In genomic region chr2:31434911-31435310, GRCh38 we compare ENCODE assay signal across 15 cellular contexts. TPM values are rescaled to one million over a fixed set of nuclear protein-coding genes. Genes with fewer than 3 reads are reported as not detected.
A peak's percentile ranks its signal among the peaks of the same experiment; 100 is the strongest.
DNase-seq lines count a peak whose midpoint lies in the region; ATAC-seq, FAIRE-seq and TF ChIP-seq lines count a peak whose summit lies in the region.
"Had no signal": no experiment of that assay in that cellular context is flagged by ENCODE, and none has a peak within 500 bp of the region (broad histone marks: within the 10 kb centered on the region; RNA-seq: fewer than 3 reads in every experiment).

No MANE protein-coding gene starts in this region.

- no peaks in the 10 kb centered on the region for H3K9me3 Mint-ChIP-seq in stimulated activated naive CD8-positive, alpha-beta T cell treated with anti-CD3 and anti-CD28 coated beads, Interleukin-15, amount 100 ng/mL, for 72 hours
- H3K9me3 Mint-ChIP-seq: central memory CD8-positive, alpha-beta T cell had no signal

- peaks cover 7% of the 10 kb centered on the region for H3K4me1 Mint-ChIP-seq in stimulated activated naive CD8-positive, alpha-beta T cell treated with anti-CD3 and anti-CD28 coated beads, Interleukin-15, amount 100 ng/mL, for 72 hours

- H3K36me3 ChIP-seq in PC-3 (ENCODE audit: low read depth, low read length) (no peaks in the 10 kb centered on the region), fibroblast of lung (ENCODE audit: control insufficient read depth, insufficient read depth, low read length) (no peaks in the 10 kb centered on the region), transverse colon (no peaks in the 10 kb centered on the region), kidney (ENCODE audit: control insufficient read depth in 1 of 2, insufficient read depth in 2 of 2, low read length in 2 of 2) (no peaks in the 10 kb centered on the region)
- H3K36me3 ChIP-seq: BLaER1, gastroesophageal sphincter, neutrophil had no signal

- peaks cover 9% of the 10 kb centered on the region for H3K27me3 Mint-ChIP-seq in stimulated activated naive CD8-positive, alpha-beta T cell treated with anti-CD3 and anti-CD28 coated beads, Interleukin-15, amount 100 ng/mL, for 72 hours

- H3K9me2 ChIP-seq in PC-3 (replicated peaks; ENCODE audit: low read length) = no peaks in the 10 kb centered on the region

- H2AFZ ChIP-seq in PC-3 (ENCODE audit: low read length) = no peak overlapping the region
- no peak overlapping the region for H2AFZ ChIP-seq in fibroblast of lung (ENCODE audit: low read length)

- no peak overlapping the region for H3K9ac ChIP-seq in PC-3 (ENCODE audit: low read length)
- H3K9ac ChIP-seq in fibroblast of lung (ENCODE audit: insufficient read depth, low read length) = no peak overlapping the region
- H3K9ac ChIP-seq in kidney (ENCODE audit: low read length in 2 of 2) = no peak overlapping the region
- H3K9ac ChIP-seq: BLaER1 had no signal

- POLR2A ChIA-PET in PC-3 (lab: Charles Lee; ENCODE audit: unreplicated experiment) = no interaction called here

- no peak for FAIRE-seq in kidney (lab: Jason Lieb, UNC)

- in situ Hi-C loops in transverse colon (cut with MboI; ENCODE audit: low pct_ligation_motif_present in 1 of 4, low pct_unique_long_range_greater_than_20kb in 1 of 4, low sequenced_read_pairs in 3 of 4) = no loop called here

- no peak for TF ChIP-seq POLR2A in transverse colon (IDR thresholded peaks at IDR 0.05)

- no peak overlapping the region for H3K4me3 ChIP-seq in PC-3 (ENCODE audit: low read length)
- H3K4me3 ChIP-seq in fibroblast of lung (replicated peaks in 1 of 4; ENCODE audit: control extremely low read depth in 1 of 4, insufficient read depth in 1 of 4, low read depth in 3 of 4, low read length in 4 of 4) = no peak overlapping the region
- no peak overlapping the region for H3K4me3 ChIP-seq in transverse colon
- no peak overlapping the region for H3K4me3 ChIP-seq in kidney (ENCODE audit: low read length in 2 of 2)
- H3K4me3 ChIP-seq: BLaER1, gastroesophageal sphincter had no signal

- H3K4me1 ChIP-seq in PC-3 (ENCODE audit: insufficient read depth, low read length) = peaks cover 12% of the 10 kb centered on the region
- peaks cover under 1% of the 10 kb centered on the region for H3K4me1 ChIP-seq in fibroblast of lung (ENCODE audit: control insufficient read depth, extremely low read depth, insufficient read depth, low read length)
- no peaks in the 10 kb centered on the region for H3K4me1 ChIP-seq in transverse colon
- no peaks in the 10 kb centered on the region for H3K4me1 ChIP-seq in kidney (ENCODE audit: control insufficient read depth in 1 of 2, insufficient read depth in 1 of 2, low read depth in 1 of 2, low read length in 2 of 2)
- H3K4me1 ChIP-seq: BLaER1, gastroesophageal sphincter had no signal

- 54 to 58% methylated on average over 3 of the region's 3 CpGs for WGBS in transverse colon (ENCODE audit: low coverage in 1 of 2), 2 donors

- CTCF ChIA-PET in PC-3 (lab: Charles Lee) = no interaction called here

- H3K27ac ChIP-seq in PC-3 (ENCODE audit: low read length) (no peak overlapping the region), fibroblast of lung (ENCODE audit: insufficient read depth, low read length) (no peak overlapping the region), transverse colon (no peak overlapping the region), kidney (ENCODE audit: low read depth in 2 of 2, low read length in 2 of 2) (no peak overlapping the region)
- H3K27ac ChIP-seq: BLaER1, gastroesophageal sphincter, neutrophil had no signal

- no peak overlapping the region for H3K27ac Mint-ChIP-seq in stimulated activated naive CD8-positive, alpha-beta T cell treated with anti-CD3 and anti-CD28 coated beads, Interleukin-15, amount 100 ng/mL, for 72 hours

- no peaks in the 10 kb centered on the region for H3K9me3 ChIP-seq in PC-3 (ENCODE audit: low read length)
- no peaks in the 10 kb centered on the region for H3K9me3 ChIP-seq in fibroblast of lung (ENCODE audit: control insufficient read depth, insufficient read depth, low read depth, low read length)
- H3K9me3 ChIP-seq in transverse colon = no peaks in the 10 kb centered on the region
- peaks cover 0 to 2% of the 10 kb centered on the region in 2 donors for H3K9me3 ChIP-seq in kidney (ENCODE audit: control insufficient read depth in 1 of 2, low read length in 2 of 2)
- H3K9me3 ChIP-seq: BLaER1, gastroesophageal sphincter, neutrophil had no signal

- no peaks in the 10 kb centered on the region for H3F3A ChIP-seq in PC-3 (ENCODE audit: low read length, unreplicated experiment)

- H3K79me2 ChIP-seq in PC-3 (ENCODE audit: low read length) (no peaks in the 10 kb centered on the region), fibroblast of lung (ENCODE audit: control insufficient read depth, insufficient read depth, low read length) (no peaks in the 10 kb centered on the region)

- peak; percentile 26 for ATAC-seq in stimulated activated naive CD8-positive, alpha-beta T cell treated with anti-CD3 and anti-CD28 coated beads, Interleukin-15, amount 100 ng/mL, for 72 hours
- no peak for ATAC-seq in stimulated activated naive CD8-positive, alpha-beta T cell treated with anti-CD3 and anti-CD28 coated beads, Interleukin-15, Interleukin-2, amounts not matched to agents 100 U/mL and 50 U/mL, for 24 hours
- ATAC-seq in PC-3 (peak; percentile 56), GM21360 (IDR thresholded peaks at IDR 0.05; ENCODE audit: unreplicated experiment) (no peak)
- ATAC-seq: gastroesophageal sphincter, left ventricle myocardium superior had no signal

- intact Hi-C loops in PC-3 (cut with micrococcal nuclease) (loop anchor here (2.0 to 5.0 kb wide), 2 partner anchors 53 to 100 kb away; no protein-coding TSS in a partner anchor), transverse colon (cut with DNase I; ENCODE audit: low total_unique reads) (no loop called here), kidney (cut with DNase I) (no loop called here)

- TF ChIP-seq CTCF in PC-3 (conservative IDR thresholded peaks at IDR 0.05; ENCODE audit: low read depth, low read length) = peak; percentile 73
- peak; percentile 25 to 38 for TF ChIP-seq CTCF in fibroblast of lung (conservative IDR thresholded peaks at IDR 0.05 in 1 of 2, IDR thresholded peaks at IDR 0.05 in 1 of 2; ENCODE audit: low read depth in 1 of 2, low read length in 2 of 2)
- TF ChIP-seq CTCF in transverse colon (IDR thresholded peaks at IDR 0.05) = peak in 4 of 5 experiments; percentile 24 to 57 (median 38)
- TF ChIP-seq CTCF in kidney (IDR thresholded peaks at IDR 0.05; ENCODE audit: borderline replicate concordance, extremely low read depth, insufficient read depth) = no peak

- TF ChIP-seq EP300 in transverse colon (IDR thresholded peaks at IDR 0.05; ENCODE audit: low read depth) = no peak

- H3K4me2 ChIP-seq in PC-3 (ENCODE audit: low read length) (no peak overlapping the region), fibroblast of lung (ENCODE audit: extremely low read depth, insufficient read depth, low read length) (no peak overlapping the region)
- H3K4me2 ChIP-seq: BLaER1 had no signal

- no TSS peak for BruUV-seq in PC-3 (replicated peaks; lab: Mats Ljungman, UMichigan)

- no peak overlapping the region for H3K4me3 Mint-ChIP-seq in stimulated activated naive CD8-positive, alpha-beta T cell treated with anti-CD3 and anti-CD28 coated beads, Interleukin-15, amount 100 ng/mL, for 72 hours
- H3K4me3 Mint-ChIP-seq: central memory CD8-positive, alpha-beta T cell had no signal

- no peaks in the 10 kb centered on the region for H3K27me3 ChIP-seq in PC-3 (ENCODE audit: low read length)
- H3K27me3 ChIP-seq in fibroblast of lung (ENCODE audit: control insufficient read depth, insufficient read depth, low read length) = no peaks in the 10 kb centered on the region
- H3K27me3 ChIP-seq in transverse colon = no peaks in the 10 kb centered on the region
- H3K27me3 ChIP-seq: BLaER1, gastroesophageal sphincter, neutrophil had no signal

- H4K20me1 ChIP-seq in PC-3 (ENCODE audit: low read length) = no peaks in the 10 kb centered on the region
- no peaks in the 10 kb centered on the region for H4K20me1 ChIP-seq in fibroblast of lung (ENCODE audit: control insufficient read depth, extremely low read depth, insufficient read depth, low read length)
- H4K20me1 ChIP-seq: BLaER1 had no signal

- no peak for DNase-seq in stimulated activated naive CD8-positive, alpha-beta T cell treated with anti-CD3 and anti-CD28 coated beads, Interleukin-15, amount 100 ng/mL, for 72 hours
- no peak for DNase-seq in stimulated activated naive CD8-positive, alpha-beta T cell treated with anti-CD3 and anti-CD28 coated beads, Interleukin-15, Interleukin-2, amounts not matched to agents 100 U/mL and 50 U/mL, for 24 hours
- DNase-seq in PC-3 (peak; percentile 52), fibroblast of lung (ENCODE audit: low read depth in 2 of 2) (peak in 1 of 2 donors; percentile 12), transverse colon (no peak), kidney (no peak), NCI-H748 treated with DMSO at 0.1 percent for 48 hours (lab: John Stamatoyannopoulos, UW) (no peak)
- DNase-seq: GF-D8, left ventricle myocardium superior, NCI-H1694 treated with DMSO at 0.1 percent for 48 hours had no signal

RNA-seq across cellular contexts. Expression of gene XDH, which starts 20.4 kb away (rescaled TPM):
- total RNA-seq in PC-3 (2014; rRNA removed) (0.06 and 0.91 TPM in 2 replicates), fibroblast of lung (under 0.01 and 0.50 TPM in 2 replicates), transverse colon (10 to 100 TPM; 25.9 to 57.9 (median 37.2) TPM), kidney (3.1 TPM)
- polyA plus RNA-seq in fibroblast of lung (0.59 and 0.69 TPM in 2 replicates), kidney (ENCODE audit: insufficient read depth, low read depth, low replicate concordance) (not detected)
- 0.20 and 0.36 TPM in 2 replicates for polyA plus RNA-seq in fibroblast of lung (2012)
- polyA minus RNA-seq in fibroblast of lung (ENCODE audit: low replicate concordance) = 0.19 TPM in 1 of 2 replicates, not detected in the other
- total RNA-seq: left ventricle myocardium superior had no signal

Comparison
In these comparisons a context has a peak if more than half of its experiments do, and no peak if none do; other contexts are left out.
1. ATAC-seq: peak in stimulated activated naive CD8-positive, alpha-beta T cell treated with anti-CD3 and anti-CD28 coated beads, Interleukin-15, amount 100 ng/mL, for 72 hours (single experiment) and PC-3 (single experiment); none in stimulated activated naive CD8-positive, alpha-beta T cell treated with anti-CD3 and anti-CD28 coated beads, Interleukin-15, Interleukin-2, amounts not matched to agents 100 U/mL and 50 U/mL, for 24 hours (single experiment) and GM21360 (single experiment).